26 cellular contexts compared by ENCODE assay signal in genomic region chr18:57062178-57062577, GRCh38.
"Had no signal": no experiment of that assay in that cellular context is flagged by ENCODE, and none has a peak within 500 bp of the region (broad histone marks: within the 10 kb centered on the region; RNA-seq: fewer than 3 reads in every experiment).

No MANE protein-coding gene starts in this region.

- H3K4me1 ChIP-seq: ascending aorta, breast epithelium, SJCRH30 had no signal

- H3K27me3 ChIP-seq: ascending aorta, breast epithelium, SJCRH30 had no signal

- H3K4me3 ChIP-seq: ascending aorta, breast epithelium, SJCRH30, SK-N-MC had no signal

- FAIRE-seq: TTC549 had no signal

- H3K9me3 ChIP-seq: ascending aorta, breast epithelium, SJCRH30 had no signal

- H3K36me3 ChIP-seq: ascending aorta, breast epithelium, SJCRH30 had no signal

- DNase-seq: activated CD4-positive, alpha-beta memory T cell treated with anti-CD3 and anti-CD28 coated beads for 36 hours; activated CD4-positive, alpha-beta T cell treated with anti-CD3 and anti-CD28 coated beads for 36 hours; activated CD4-positive, alpha-beta T cell treated with anti-CD3 and anti-CD28 coated beads, Interleukin-2, amount 10 ng/mL, durations not matched to agents 7 days and 5 days; activated CD8-positive, alpha-beta memory T cell treated with anti-CD3 and anti-CD28 coated beads, Interleukin-2, amount 50 U/mL, for 4 hours; activated gamma-delta T cell treated with Interleukin-2 at 50 U/mL for 16 hours; activated naive CD4-positive, alpha-beta T cell treated with anti-CD3 and anti-CD28 coated beads for 36 hours; activated T-cell treated with anti-CD3 and anti-CD28 coated beads for 4 hours; activated T-cell treated with anti-CD3 and anti-CD28 coated beads, Interleukin-2, amount 50 U/mL, for 4 hours; amygdala; cerebellar nuclear complex; NCI-H1092 treated with DMSO at 0.1 percent for 48 hours; NCI-H1417 treated with DMSO at 0.1 percent for 48 hours; NCI-H187 treated with DMSO at 0.1 percent for 48 hours; NCI-H2081; NCI-H2227 treated with DMSO at 0.1 percent for 48 hours; NCI-H510A treated with DMSO at 0.1 percent for 48 hours; SHP77; SJCRH30 had no signal

- H3K27ac ChIP-seq: ascending aorta, breast epithelium, SJCRH30, SK-N-MC had no signal

- ATAC-seq: activated CD4-positive, alpha-beta T cell treated with anti-CD3 and anti-CD28 coated beads for 36 hours; activated CD4-positive, CD25-positive, alpha-beta regulatory T cell treated with anti-CD3 and anti-CD28 coated beads, Interleukin-2, amount 50 U/mL, for 24 hours; activated naive CD4-positive, alpha-beta T cell treated with anti-CD3 and anti-CD28 coated beads, Interleukin-2, amount 50 U/mL, for 72 hours; activated T-cell treated with anti-CD3 and anti-CD28 coated beads, Interleukin-2, amount 50 U/mL, for 4 hours; Panc1; WTC11 had no signal
